Comparison of ENCODE assay signal across 27 cellular contexts in genomic region chr12:29405561-29405960, GRCh38.
"Had no signal": no experiment of that assay in that cellular context is flagged by ENCODE, and none has a peak within 500 bp of the region (broad histone marks: within the 10 kb centered on the region; RNA-seq: fewer than 3 reads in every experiment).

No MANE protein-coding gene starts in this region.

- H3K27ac ChIP-seq: stomach, suprapubic skin, testis, thoracic aorta, thyroid gland, tibial artery, tibial nerve, transverse colon, upper lobe of left lung, upper lobe of right lung, uterus, vagina had no signal

- DNase-seq: stimulated activated CD4-positive, alpha-beta T cell treated with anti-CD3 and anti-CD28 coated beads, Interleukin-2, amount 100 ng/mL, for 48 hours; stimulated activated CD4-positive, alpha-beta T cell treated with anti-CD3 and anti-CD28 coated beads, Interleukin-4, amount 100 ng/mL, for 1 hour; stimulated activated CD4-positive, alpha-beta T cell treated with anti-CD3 and anti-CD28 coated beads, Interleukin-4, amount 100 ng/mL, for 24 hours; stimulated activated CD4-positive, alpha-beta T cell treated with anti-CD3 and anti-CD28 coated beads, Interleukin-4, amount 100 ng/mL, for 4 hours; stimulated activated CD8-positive, alpha-beta memory T cell treated with anti-CD3 and anti-CD28 coated beads, Interleukin-4, amount 100 ng/mL, for 48 hours; stimulated activated naive B cell treated with anti-CD40 and anti-IgM and Interleukin-4, amounts not matched to agents 10 μg/mL and 1 μg/mL and 100 μg/mL, for 72 hours; stimulated activated naive CD4-positive, alpha-beta T cell; stimulated activated naive CD4-positive, alpha-beta T cell treated with Interleukin-2 at 50 U/mL for 16 hours; stimulated activated naive CD8-positive, alpha-beta T cell treated with anti-CD3 and anti-CD28 coated beads, Interleukin-15, amount 100 ng/mL, for 72 hours; stimulated activated naive CD8-positive, alpha-beta T cell treated with anti-CD3 and anti-CD28 coated beads, Interleukin-15, Interleukin-2, amounts not matched to agents 100 U/mL and 50 U/mL, for 24 hours; stomach; substantia nigra; testis; thyroid gland; tibial artery; transverse colon; trophoblast cell; upper lobe of left lung; upper lobe of right lung; uterus had no signal

- ATAC-seq: stimulated activated effector memory CD8-positive, alpha-beta T cell treated with anti-CD3 and anti-CD28 coated beads, Interleukin-12 subunit alpha, Interleukin-12 subunit beta, amount 100 ng/mL, for 72 hours; stimulated activated memory B cell treated with anti-CD40 and anti-IgM and Interleukin-4, amounts not matched to agents 10 μg/mL and 1 μg/mL and 100 μg/mL, for 72 hours; stimulated activated naive B cell treated with anti-CD40 and anti-IgM and Interleukin-4, amounts not matched to agents 10 μg/mL and 1 μg/mL and 100 μg/mL, for 72 hours; stimulated activated naive CD8-positive, alpha-beta T cell treated with anti-CD3 and anti-CD28 coated beads, Interleukin-15, amount 100 ng/mL, for 72 hours; stimulated activated naive CD8-positive, alpha-beta T cell treated with anti-CD3 and anti-CD28 coated beads, Interleukin-15, Interleukin-2, amounts not matched to agents 100 U/mL and 50 U/mL, for 24 hours; upper lobe of right lung had no signal

- H3K36me3 ChIP-seq: stomach, suprapubic skin, thoracic aorta, thyroid gland, tibial artery, tibial nerve, transverse colon, upper lobe of left lung, upper lobe of right lung, uterus, vagina had no signal

- H3K27me3 ChIP-seq: stomach, suprapubic skin, testis, thyroid gland, tibial artery, tibial nerve, transverse colon, upper lobe of left lung, upper lobe of right lung, uterus, vagina had no signal

- H3K4me3 ChIP-seq: stomach, suprapubic skin, testis, thoracic aorta, thyroid gland, tibial artery, tibial nerve, transverse colon, upper lobe of left lung, upper lobe of right lung, uterus, vagina had no signal

- H3K4me1 ChIP-seq: stomach, suprapubic skin, testis, thyroid gland, tibial artery, tibial nerve, transverse colon, upper lobe of left lung, upper lobe of right lung, uterus, vagina had no signal

- FAIRE-seq: urothelium cell line had no signal

- H3K9me3 ChIP-seq: stomach, suprapubic skin, testis, thoracic aorta, thyroid gland, tibial artery, tibial nerve, transverse colon, upper lobe of left lung, upper lobe of right lung, uterus, vagina had no signal
